Comparison of ENCODE assay signal across 1 cellular context in genomic region chr1:7278827-7279752, GRCh38.
TF ChIP-seq lines count a peak whose summit lies in the region.

No MANE protein-coding gene starts in this region.

TF ChIP-seq in IMR-90, 13 proteins besides CTCF, POLR2A, EP300 and RAD21 (continued from another document):
- TF ChIP-seq FOS (IDR thresholded peaks at IDR 0.05; ENCODE audit: low read depth, low read length) = no peak
